1 cellular context compared by ENCODE assay signal in genomic region chr6:28551891-28552666, GRCh38.
TF ChIP-seq lines count a peak whose summit lies in the region.

No MANE protein-coding gene starts in this region.

TF ChIP-seq in K562, 482 proteins besides CTCF, POLR2A, EP300 and RAD21 (continues in another document):
- TF ChIP-seq STAT6 (CRISPR knock-in tag; IDR thresholded peaks at IDR 0.05), result no peak
- no peak for TF ChIP-seq JUNB (CRISPR knock-in tag; conservative IDR thresholded peaks at IDR 0.05)
- no peak for TF ChIP-seq PBX2 (CRISPR knock-in tag; IDR thresholded peaks at IDR 0.05; ENCODE audit: low read depth)
- peak; percentile 47 for TF ChIP-seq PBX2 (tag; conservative IDR thresholded peaks at IDR 0.05; ENCODE audit: low read depth)
- peak; percentile 70 for TF ChIP-seq MEIS2 (IDR thresholded peaks at IDR 0.05; ENCODE audit: partially characterized antibody)
- no peak for TF ChIP-seq ETS2 (tag; IDR thresholded peaks at IDR 0.05; ENCODE audit: borderline replicate concordance, poor library complexity, severe bottlenecking)
- no peak for TF ChIP-seq NELFE (IDR thresholded peaks at IDR 0.05; ENCODE audit: insufficient read depth, insufficient read length)
- peak; percentile 58 for TF ChIP-seq MECOM (CRISPR knock-in tag; IDR thresholded peaks at IDR 0.05)
- no peak for TF ChIP-seq HIVEP1 (CRISPR knock-in tag; IDR thresholded peaks at IDR 0.05)
- TF ChIP-seq ZNF174 (CRISPR knock-in tag; IDR thresholded peaks at IDR 0.05), result no peak
- no peak for TF ChIP-seq NR2C2 (CRISPR knock-in tag; IDR thresholded peaks at IDR 0.05)
- no peak for TF ChIP-seq NR2C2 (tag; IDR thresholded peaks at IDR 0.05)
- no peak for TF ChIP-seq PCBP1 (IDR thresholded peaks at IDR 0.05; ENCODE audit: low read depth, low read length, poor library complexity, severe bottlenecking)
- no peak for TF ChIP-seq ZNF431 (CRISPR knock-in tag; IDR thresholded peaks at IDR 0.05)
- TF ChIP-seq ZBTB40 (IDR thresholded peaks at IDR 0.05), result peak; percentile 9; the same call in 1 of the 2 replicates
- no peak for TF ChIP-seq ZBTB40 (CRISPR knock-in tag; IDR thresholded peaks at IDR 0.05)
- TF ChIP-seq ARID1B (IDR thresholded peaks at IDR 0.05), result peak; percentile 85
- no peak for TF ChIP-seq RB1 (IDR thresholded peaks at IDR 0.05; ENCODE audit: low read depth)
- TF ChIP-seq PRPF4 (IDR thresholded peaks at IDR 0.05; ENCODE audit: insufficient read depth, low read depth, low read length, poor library complexity, severe bottlenecking), result no peak
- no peak for TF ChIP-seq ZNF224 (CRISPR knock-in tag; IDR thresholded peaks at IDR 0.05)
- peak; percentile 78; the same call in 1 of the 2 replicates for TF ChIP-seq CUX1 (CRISPR knock-in tag; IDR thresholded peaks at IDR 0.05)
- 0 out of 2 replicates have a peak, but pooled peaks have one; percentile 64 for TF ChIP-seq HMG20A (CRISPR knock-in tag; conservative IDR thresholded peaks at IDR 0.05)
- peak; percentile 72; the same call in 1 of the 2 replicates for TF ChIP-seq DPF2 (IDR thresholded peaks at IDR 0.05)
- TF ChIP-seq TAF9B (IDR thresholded peaks at IDR 0.05; ENCODE audit: partially characterized antibody), result peak; percentile 10
- peak; percentile 31; the same call in 1 of the 2 replicates for TF ChIP-seq FOSL1 (tag; conservative IDR thresholded peaks at IDR 0.05)
- TF ChIP-seq IFI16 (CRISPR knock-in tag; IDR thresholded peaks at IDR 0.05), result 0 out of 2 replicates have a peak, but pooled peaks have one; percentile 12
- no peak for TF ChIP-seq ZNF324 (CRISPR knock-in tag; IDR thresholded peaks at IDR 0.05)
- no peak for TF ChIP-seq SNIP1 (IDR thresholded peaks at IDR 0.05; ENCODE audit: low read depth)
- TF ChIP-seq KLF16 (IDR thresholded peaks at IDR 0.05), result 0 out of 2 replicates have a peak, but pooled peaks have one; percentile 22
- TF ChIP-seq SMAD2 (IDR thresholded peaks at IDR 0.05; ENCODE audit: low read depth, low read length), result no peak
- TF ChIP-seq ATF1 (CRISPR knock-in tag; IDR thresholded peaks at IDR 0.05), result no peak
- TF ChIP-seq ATF1 (tag; IDR thresholded peaks at IDR 0.05), result 0 out of 2 replicates have a peak, but pooled peaks have one; percentile 33
- TF ChIP-seq, protein P1, sequence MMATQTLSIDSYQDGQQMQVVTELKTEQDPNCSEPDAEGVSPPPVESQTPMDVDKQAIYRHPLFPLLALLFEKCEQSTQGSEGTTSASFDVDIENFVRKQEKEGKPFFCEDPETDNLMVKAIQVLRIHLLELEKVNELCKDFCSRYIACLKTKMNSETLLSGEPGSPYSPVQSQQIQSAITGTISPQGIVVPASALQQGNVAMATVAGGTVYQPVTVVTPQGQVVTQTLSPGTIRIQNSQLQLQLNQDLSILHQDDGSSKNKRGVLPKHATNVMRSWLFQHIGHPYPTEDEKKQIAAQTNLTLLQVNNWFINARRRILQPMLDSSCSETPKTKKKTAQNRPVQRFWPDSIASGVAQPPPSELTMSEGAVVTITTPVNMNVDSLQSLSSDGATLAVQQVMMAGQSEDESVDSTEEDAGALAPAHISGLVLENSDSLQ (IDR thresholded peaks at IDR 0.05), result peak; percentile 49; the same call in 1 of the 2 replicates
- no peak for TF ChIP-seq XRCC5 (IDR thresholded peaks at IDR 0.05; ENCODE audit: low read depth, low read length)
- peak; percentile 49; the same call in 1 of the 2 replicates for TF ChIP-seq ADNP (tag; IDR thresholded peaks at IDR 0.05)
- no peak for TF ChIP-seq ZNF121 (CRISPR knock-in tag; conservative IDR thresholded peaks at IDR 0.05)
- TF ChIP-seq, protein P2, sequence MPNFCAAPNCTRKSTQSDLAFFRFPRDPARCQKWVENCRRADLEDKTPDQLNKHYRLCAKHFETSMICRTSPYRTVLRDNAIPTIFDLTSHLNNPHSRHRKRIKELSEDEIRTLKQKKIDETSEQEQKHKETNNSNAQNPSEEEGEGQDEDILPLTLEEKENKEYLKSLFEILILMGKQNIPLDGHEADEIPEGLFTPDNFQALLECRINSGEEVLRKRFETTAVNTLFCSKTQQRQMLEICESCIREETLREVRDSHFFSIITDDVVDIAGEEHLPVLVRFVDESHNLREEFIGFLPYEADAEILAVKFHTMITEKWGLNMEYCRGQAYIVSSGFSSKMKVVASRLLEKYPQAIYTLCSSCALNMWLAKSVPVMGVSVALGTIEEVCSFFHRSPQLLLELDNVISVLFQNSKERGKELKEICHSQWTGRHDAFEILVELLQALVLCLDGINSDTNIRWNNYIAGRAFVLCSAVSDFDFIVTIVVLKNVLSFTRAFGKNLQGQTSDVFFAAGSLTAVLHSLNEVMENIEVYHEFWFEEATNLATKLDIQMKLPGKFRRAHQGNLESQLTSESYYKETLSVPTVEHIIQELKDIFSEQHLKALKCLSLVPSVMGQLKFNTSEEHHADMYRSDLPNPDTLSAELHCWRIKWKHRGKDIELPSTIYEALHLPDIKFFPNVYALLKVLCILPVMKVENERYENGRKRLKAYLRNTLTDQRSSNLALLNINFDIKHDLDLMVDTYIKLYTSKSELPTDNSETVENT (CRISPR knock-in tag; IDR thresholded peaks at IDR 0.05), result no peak
- 0 out of 2 replicates have a peak, but pooled peaks have one; percentile 26 for TF ChIP-seq KAT7 (CRISPR knock-in tag; IDR thresholded peaks at IDR 0.05; ENCODE audit: borderline replicate concordance)
- TF ChIP-seq SOX6 (IDR thresholded peaks at IDR 0.05), result peak; percentile 84; the same call in 1 of the 2 replicates
- TF ChIP-seq SMARCC2 (IDR thresholded peaks at IDR 0.05; ENCODE audit: low read depth), result 0 out of 2 replicates have a peak, but pooled peaks have one; percentile 36
